1 cellular context compared by ENCODE assay signal in the genomic region with DNA sequence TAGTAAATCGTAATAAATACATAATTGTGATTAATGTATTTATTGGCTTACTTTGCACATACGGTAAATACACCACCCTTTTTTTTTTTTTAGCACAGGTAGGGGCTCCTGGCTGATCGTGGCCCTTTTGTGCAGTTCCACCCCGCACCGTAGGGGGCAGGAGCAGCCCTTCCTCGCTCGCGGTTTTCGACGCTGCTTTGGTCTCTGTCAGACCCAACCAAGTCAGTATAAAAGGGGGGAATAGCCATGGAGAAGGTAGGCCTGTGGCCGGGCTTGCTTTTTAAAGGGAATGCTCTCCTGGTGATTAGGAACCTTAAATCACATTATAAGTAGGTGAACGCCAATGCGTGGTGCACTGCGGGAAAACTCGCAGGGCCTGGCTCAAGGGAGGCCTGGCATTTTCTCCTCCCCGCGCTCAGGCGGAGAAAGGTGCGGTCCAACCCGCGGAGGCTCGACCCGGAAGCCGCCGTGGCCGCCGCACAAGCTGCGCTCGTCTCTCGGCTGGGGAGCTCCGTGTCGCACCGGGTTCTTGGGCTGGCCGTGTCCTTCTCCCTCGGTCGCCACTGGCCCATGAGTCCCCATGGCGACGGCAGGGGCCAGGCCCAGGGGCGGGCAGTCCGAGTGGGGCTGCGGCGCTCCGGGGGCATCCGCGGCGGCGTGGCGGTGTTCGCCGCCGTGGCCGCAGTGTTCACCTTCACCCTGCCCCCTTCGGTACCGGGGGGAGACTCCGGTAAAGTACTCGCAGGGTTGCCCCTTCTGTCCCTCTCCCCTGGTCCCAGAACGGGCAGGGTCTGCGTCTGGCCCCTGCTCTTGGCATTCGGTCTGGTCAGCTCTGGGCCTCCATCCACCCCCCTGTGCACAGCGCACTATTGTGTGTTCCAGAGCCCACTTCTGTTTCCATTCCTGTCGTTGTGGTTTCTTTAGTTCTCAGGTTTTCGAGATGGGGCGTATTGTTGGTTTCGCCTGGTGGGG.
A peak's percentile ranks its signal among the peaks of the same experiment; 100 is the strongest.
TF ChIP-seq lines count a peak whose summit lies in the region.

A gene (plus strand): TSS at position 454 of the 972 bp plus-strand sequence. CDS start 117 bp downstream, at position 571.

TF ChIP-seq in GM12878, 131 proteins besides CTCF, POLR2A, EP300 and RAD21 (continued from another document and continues in another):
- TF ChIP-seq, protein P1, sequence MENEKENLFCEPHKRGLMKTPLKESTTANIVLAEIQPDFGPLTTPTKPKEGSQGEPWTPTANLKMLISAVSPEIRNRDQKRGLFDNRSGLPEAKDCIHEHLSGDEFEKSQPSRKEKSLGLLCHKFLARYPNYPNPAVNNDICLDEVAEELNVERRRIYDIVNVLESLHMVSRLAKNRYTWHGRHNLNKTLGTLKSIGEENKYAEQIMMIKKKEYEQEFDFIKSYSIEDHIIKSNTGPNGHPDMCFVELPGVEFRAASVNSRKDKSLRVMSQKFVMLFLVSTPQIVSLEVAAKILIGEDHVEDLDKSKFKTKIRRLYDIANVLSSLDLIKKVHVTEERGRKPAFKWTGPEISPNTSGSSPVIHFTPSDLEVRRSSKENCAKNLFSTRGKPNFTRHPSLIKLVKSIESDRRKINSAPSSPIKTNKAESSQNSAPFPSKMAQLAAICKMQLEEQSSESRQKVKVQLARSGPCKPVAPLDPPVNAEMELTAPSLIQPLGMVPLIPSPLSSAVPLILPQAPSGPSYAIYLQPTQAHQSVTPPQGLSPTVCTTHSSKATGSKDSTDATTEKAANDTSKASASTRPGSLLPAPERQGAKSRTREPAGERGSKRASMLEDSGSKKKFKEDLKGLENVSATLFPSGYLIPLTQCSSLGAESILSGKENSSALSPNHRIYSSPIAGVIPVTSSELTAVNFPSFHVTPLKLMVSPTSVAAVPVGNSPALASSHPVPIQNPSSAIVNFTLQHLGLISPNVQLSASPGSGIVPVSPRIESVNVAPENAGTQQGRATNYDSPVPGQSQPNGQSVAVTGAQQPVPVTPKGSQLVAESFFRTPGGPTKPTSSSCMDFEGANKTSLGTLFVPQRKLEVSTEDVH (IDR thresholded peaks at IDR 0.05; ENCODE audit: low read depth, partially characterized antibody) = peak; percentile 49
- TF ChIP-seq SREBF1 (IDR thresholded peaks at IDR 0.05; ENCODE audit: low read length) (peak; percentile 98), SMAD1 (IDR thresholded peaks at IDR 0.05; ENCODE audit: low read depth, partially characterized antibody) (no peak), POU2F2 (IDR thresholded peaks at IDR 0.05; ENCODE audit: borderline replicate concordance, low read depth, low read length) (peak; percentile 82; the same call in 1 of the 3 replicates), SMAD5 (IDR thresholded peaks at IDR 0.05; ENCODE audit: low read depth) (peak; percentile 87), TCF7 (IDR thresholded peaks at IDR 0.05; ENCODE audit: borderline replicate concordance) (no peak), MTA3 (IDR thresholded peaks at IDR 0.05; ENCODE audit: borderline replicate concordance, low read length) (no peak; the same call in 1 of the 2 replicates), CBX3 (IDR thresholded peaks at IDR 0.05; ENCODE audit: borderline replicate concordance, low read depth) (no peak), PAX5 (IDR thresholded peaks at IDR 0.05; ENCODE audit: borderline replicate concordance, low read depth, low read length) (0 out of 2 replicates have a peak, but pooled peaks have one; percentile 22), NR2C1 (IDR thresholded peaks at IDR 0.05) (peak; percentile 45; the same call in 1 of the 2 replicates), LARP7 (IDR thresholded peaks at IDR 0.05) (peak; percentile 70), BACH1 (IDR thresholded peaks at IDR 0.05; ENCODE audit: borderline replicate concordance) (peak; percentile 76; the same call in 1 of the 2 replicates), POLR2AphosphoS5 (IDR thresholded peaks at IDR 0.05; ENCODE audit: low read length) (peak; percentile 99), SREBF2 (IDR thresholded peaks at IDR 0.05; ENCODE audit: low read length) (no peak), EZH2 (IDR thresholded peaks at IDR 0.05; ENCODE audit: borderline replicate concordance, control insufficient read depth, low read depth, low read length) (no peak), MEF2B (IDR thresholded peaks at IDR 0.05; ENCODE audit: partially characterized antibody, poor library complexity, severe bottlenecking) (peak; percentile 11), RBBP5 (conservative IDR thresholded peaks at IDR 0.05) (no peak), CHD1 (IDR thresholded peaks at IDR 0.05; ENCODE audit: low read depth, low read length) (peak; percentile 98)
- TF ChIP-seq, protein P2, sequence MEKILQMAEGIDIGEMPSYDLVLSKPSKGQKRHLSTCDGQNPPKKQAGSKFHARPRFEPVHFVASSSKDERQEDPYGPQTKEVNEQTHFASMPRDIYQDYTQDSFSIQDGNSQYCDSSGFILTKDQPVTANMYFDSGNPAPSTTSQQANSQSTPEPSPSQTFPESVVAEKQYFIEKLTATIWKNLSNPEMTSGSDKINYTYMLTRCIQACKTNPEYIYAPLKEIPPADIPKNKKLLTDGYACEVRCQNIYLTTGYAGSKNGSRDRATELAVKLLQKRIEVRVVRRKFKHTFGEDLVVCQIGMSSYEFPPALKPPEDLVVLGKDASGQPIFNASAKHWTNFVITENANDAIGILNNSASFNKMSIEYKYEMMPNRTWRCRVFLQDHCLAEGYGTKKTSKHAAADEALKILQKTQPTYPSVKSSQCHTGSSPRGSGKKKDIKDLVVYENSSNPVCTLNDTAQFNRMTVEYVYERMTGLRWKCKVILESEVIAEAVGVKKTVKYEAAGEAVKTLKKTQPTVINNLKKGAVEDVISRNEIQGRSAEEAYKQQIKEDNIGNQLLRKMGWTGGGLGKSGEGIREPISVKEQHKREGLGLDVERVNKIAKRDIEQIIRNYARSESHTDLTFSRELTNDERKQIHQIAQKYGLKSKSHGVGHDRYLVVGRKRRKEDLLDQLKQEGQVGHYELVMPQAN (conservative IDR thresholded peaks at IDR 0.05) = peak; percentile 86
- TF ChIP-seq, protein P3, sequence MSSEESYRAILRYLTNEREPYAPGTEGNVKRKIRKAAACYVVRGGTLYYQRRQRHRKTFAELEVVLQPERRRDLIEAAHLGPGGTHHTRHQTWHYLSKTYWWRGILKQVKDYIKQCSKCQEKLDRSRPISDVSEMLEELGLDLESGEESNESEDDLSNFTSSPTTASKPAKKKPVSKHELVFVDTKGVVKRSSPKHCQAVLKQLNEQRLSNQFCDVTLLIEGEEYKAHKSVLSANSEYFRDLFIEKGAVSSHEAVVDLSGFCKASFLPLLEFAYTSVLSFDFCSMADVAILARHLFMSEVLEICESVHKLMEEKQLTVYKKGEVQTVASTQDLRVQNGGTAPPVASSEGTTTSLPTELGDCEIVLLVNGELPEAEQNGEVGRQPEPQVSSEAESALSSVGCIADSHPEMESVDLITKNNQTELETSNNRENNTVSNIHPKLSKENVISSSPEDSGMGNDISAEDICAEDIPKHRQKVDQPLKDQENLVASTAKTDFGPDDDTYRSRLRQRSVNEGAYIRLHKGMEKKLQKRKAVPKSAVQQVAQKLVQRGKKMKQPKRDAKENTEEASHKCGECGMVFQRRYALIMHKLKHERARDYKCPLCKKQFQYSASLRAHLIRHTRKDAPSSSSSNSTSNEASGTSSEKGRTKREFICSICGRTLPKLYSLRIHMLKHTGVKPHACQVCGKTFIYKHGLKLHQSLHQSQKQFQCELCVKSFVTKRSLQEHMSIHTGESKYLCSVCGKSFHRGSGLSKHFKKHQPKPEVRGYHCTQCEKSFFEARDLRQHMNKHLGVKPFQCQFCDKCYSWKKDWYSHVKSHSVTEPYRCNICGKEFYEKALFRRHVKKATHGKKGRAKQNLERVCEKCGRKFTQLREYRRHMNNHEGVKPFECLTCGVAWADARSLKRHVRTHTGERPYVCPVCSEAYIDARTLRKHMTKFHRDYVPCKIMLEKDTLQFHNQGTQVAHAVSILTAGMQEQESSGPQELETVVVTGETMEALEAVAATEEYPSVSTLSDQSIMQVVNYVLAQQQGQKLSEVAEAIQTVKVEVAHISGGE (CRISPR knock-in tag; IDR thresholded peaks at IDR 0.05) = no peak
- TF ChIP-seq, protein P4, sequence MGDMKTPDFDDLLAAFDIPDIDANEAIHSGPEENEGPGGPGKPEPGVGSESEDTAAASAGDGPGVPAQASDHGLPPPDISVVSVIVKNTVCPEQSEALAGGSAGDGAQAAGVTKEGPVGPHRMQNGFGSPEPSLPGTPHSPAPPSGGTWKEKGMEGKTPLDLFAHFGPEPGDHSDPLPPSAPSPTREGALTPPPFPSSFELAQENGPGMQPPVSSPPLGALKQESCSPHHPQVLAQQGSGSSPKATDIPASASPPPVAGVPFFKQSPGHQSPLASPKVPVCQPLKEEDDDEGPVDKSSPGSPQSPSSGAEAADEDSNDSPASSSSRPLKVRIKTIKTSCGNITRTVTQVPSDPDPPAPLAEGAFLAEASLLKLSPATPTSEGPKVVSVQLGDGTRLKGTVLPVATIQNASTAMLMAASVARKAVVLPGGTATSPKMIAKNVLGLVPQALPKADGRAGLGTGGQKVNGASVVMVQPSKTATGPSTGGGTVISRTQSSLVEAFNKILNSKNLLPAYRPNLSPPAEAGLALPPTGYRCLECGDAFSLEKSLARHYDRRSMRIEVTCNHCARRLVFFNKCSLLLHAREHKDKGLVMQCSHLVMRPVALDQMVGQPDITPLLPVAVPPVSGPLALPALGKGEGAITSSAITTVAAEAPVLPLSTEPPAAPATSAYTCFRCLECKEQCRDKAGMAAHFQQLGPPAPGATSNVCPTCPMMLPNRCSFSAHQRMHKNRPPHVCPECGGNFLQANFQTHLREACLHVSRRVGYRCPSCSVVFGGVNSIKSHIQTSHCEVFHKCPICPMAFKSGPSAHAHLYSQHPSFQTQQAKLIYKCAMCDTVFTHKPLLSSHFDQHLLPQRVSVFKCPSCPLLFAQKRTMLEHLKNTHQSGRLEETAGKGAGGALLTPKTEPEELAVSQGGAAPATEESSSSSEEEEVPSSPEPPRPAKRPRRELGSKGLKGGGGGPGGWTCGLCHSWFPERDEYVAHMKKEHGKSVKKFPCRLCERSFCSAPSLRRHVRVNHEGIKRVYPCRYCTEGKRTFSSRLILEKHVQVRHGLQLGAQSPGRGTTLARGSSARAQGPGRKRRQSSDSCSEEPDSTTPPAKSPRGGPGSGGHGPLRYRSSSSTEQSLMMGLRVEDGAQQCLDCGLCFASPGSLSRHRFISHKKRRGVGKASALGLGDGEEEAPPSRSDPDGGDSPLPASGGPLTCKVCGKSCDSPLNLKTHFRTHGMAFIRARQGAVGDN (IDR thresholded peaks at IDR 0.05) = no peak; the same call in 1 of the 2 replicates
- TF ChIP-seq, protein P5, sequence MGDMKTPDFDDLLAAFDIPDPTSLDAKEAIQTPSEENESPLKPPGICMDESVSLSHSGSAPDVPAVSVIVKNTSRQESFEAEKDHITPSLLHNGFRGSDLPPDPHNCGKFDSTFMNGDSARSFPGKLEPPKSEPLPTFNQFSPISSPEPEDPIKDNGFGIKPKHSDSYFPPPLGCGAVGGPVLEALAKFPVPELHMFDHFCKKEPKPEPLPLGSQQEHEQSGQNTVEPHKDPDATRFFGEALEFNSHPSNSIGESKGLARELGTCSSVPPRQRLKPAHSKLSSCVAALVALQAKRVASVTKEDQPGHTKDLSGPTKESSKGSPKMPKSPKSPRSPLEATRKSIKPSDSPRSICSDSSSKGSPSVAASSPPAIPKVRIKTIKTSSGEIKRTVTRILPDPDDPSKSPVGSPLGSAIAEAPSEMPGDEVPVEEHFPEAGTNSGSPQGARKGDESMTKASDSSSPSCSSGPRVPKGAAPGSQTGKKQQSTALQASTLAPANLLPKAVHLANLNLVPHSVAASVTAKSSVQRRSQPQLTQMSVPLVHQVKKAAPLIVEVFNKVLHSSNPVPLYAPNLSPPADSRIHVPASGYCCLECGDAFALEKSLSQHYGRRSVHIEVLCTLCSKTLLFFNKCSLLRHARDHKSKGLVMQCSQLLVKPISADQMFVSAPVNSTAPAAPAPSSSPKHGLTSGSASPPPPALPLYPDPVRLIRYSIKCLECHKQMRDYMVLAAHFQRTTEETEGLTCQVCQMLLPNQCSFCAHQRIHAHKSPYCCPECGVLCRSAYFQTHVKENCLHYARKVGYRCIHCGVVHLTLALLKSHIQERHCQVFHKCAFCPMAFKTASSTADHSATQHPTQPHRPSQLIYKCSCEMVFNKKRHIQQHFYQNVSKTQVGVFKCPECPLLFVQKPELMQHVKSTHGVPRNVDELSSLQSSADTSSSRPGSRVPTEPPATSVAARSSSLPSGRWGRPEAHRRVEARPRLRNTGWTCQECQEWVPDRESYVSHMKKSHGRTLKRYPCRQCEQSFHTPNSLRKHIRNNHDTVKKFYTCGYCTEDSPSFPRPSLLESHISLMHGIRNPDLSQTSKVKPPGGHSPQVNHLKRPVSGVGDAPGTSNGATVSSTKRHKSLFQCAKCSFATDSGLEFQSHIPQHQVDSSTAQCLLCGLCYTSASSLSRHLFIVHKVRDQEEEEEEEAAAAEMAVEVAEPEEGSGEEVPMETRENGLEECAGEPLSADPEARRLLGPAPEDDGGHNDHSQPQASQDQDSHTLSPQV (IDR thresholded peaks at IDR 0.05) = no peak
- TF ChIP-seq, protein P6, sequence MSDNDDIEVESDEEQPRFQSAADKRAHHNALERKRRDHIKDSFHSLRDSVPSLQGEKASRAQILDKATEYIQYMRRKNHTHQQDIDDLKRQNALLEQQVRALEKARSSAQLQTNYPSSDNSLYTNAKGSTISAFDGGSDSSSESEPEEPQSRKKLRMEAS (IDR thresholded peaks at IDR 0.05; ENCODE audit: low read depth, low read length) = no peak; the same call in 1 of the 2 replicates
- TF ChIP-seq, protein P7, sequence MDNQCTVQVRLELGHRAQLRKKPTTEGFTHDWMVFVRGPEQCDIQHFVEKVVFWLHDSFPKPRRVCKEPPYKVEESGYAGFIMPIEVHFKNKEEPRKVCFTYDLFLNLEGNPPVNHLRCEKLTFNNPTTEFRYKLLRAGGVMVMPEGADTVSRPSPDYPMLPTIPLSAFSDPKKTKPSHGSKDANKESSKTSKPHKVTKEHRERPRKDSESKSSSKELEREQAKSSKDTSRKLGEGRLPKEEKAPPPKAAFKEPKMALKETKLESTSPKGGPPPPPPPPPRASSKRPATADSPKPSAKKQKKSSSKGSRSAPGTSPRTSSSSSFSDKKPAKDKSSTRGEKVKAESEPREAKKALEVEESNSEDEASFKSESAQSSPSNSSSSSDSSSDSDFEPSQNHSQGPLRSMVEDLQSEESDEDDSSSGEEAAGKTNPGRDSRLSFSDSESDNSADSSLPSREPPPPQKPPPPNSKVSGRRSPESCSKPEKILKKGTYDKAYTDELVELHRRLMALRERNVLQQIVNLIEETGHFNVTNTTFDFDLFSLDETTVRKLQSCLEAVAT (IDR thresholded peaks at IDR 0.05) = peak; percentile 95
